Comparison of ENCODE assay signal across 22 cellular contexts in genomic region chr1:209305221-209305954, GRCh38.
"Had no signal": no experiment of that assay in that cellular context is flagged by ENCODE, and none has a peak within 500 bp of the region (broad histone marks: within the 10 kb centered on the region; RNA-seq: fewer than 3 reads in every experiment).

No MANE protein-coding gene starts in this region.

- H3K4me3 ChIP-seq: colonic mucosa, heart left ventricle, mucosa of descending colon, psoas muscle, right lobe of liver, spleen, tibial artery, upper lobe of left lung, vagina had no signal

- H3K4me1 ChIP-seq: colonic mucosa, heart left ventricle, parathyroid adenoma, psoas muscle, right lobe of liver, spleen, tibial artery, upper lobe of left lung, vagina had no signal

- H3K36me3 Mint-ChIP-seq: natural killer cell; stimulated activated memory B cell treated with anti-CD40 and anti-IgM and Interleukin-4, amounts not matched to agents 10 μg/mL and 1 μg/mL and 100 μg/mL, for 72 hours had no signal

- H3K4me1 Mint-ChIP-seq: stimulated activated memory B cell treated with anti-CD40 and anti-IgM and Interleukin-4, amounts not matched to agents 10 μg/mL and 1 μg/mL and 100 μg/mL, for 72 hours had no signal

- H2AFZ ChIP-seq: parathyroid adenoma had no signal

- ATAC-seq: heart left ventricle; left lobe of liver; mucosa of descending colon; natural killer cell; psoas muscle; right lobe of liver; stimulated activated memory B cell treated with anti-CD40 and anti-IgM and Interleukin-4, amounts not matched to agents 10 μg/mL and 1 μg/mL and 100 μg/mL, for 72 hours had no signal

- H3K9ac ChIP-seq: parathyroid adenoma had no signal

- H3K9me3 ChIP-seq: colonic mucosa, heart left ventricle, mucosa of descending colon, psoas muscle, right lobe of liver, spleen, tibial artery, upper lobe of left lung, vagina had no signal

- H3K4me3 Mint-ChIP-seq: natural killer cell; stimulated activated memory B cell treated with anti-CD40 and anti-IgM and Interleukin-4, amounts not matched to agents 10 μg/mL and 1 μg/mL and 100 μg/mL, for 72 hours; stimulated activated naive CD8-positive, alpha-beta T cell treated with anti-CD3 and anti-CD28 coated beads, Interleukin-15, Interleukin-2, amounts not matched to agents 100 ng/mL and 50 ng/mL, for 24 hours had no signal

- H3K9me3 Mint-ChIP-seq: stimulated activated memory B cell treated with anti-CD40 and anti-IgM and Interleukin-4, amounts not matched to agents 10 μg/mL and 1 μg/mL and 100 μg/mL, for 72 hours; stimulated activated naive CD8-positive, alpha-beta T cell treated with anti-CD3 and anti-CD28 coated beads, Interleukin-15, Interleukin-2, amounts not matched to agents 100 ng/mL and 50 ng/mL, for 24 hours had no signal

- H3K27ac ChIP-seq: colonic mucosa, heart left ventricle, parathyroid adenoma, psoas muscle, right lobe of liver, spleen, tibial artery, upper lobe of left lung, vagina had no signal

- H3K27ac Mint-ChIP-seq: natural killer cell; stimulated activated memory B cell treated with anti-CD40 and anti-IgM and Interleukin-4, amounts not matched to agents 10 μg/mL and 1 μg/mL and 100 μg/mL, for 72 hours; stimulated activated naive CD8-positive, alpha-beta T cell treated with anti-CD3 and anti-CD28 coated beads, Interleukin-15, Interleukin-2, amounts not matched to agents 100 ng/mL and 50 ng/mL, for 24 hours had no signal

- DNase-seq: colonic mucosa; effector CD4-positive, alpha-beta T cell; heart left ventricle; hippocampal formation; islet precursor cell; mammary epithelial cell; mucosa of descending colon; natural killer cell; psoas muscle; retina; right lobe of liver; spleen; stimulated activated CD4-positive, alpha-beta T cell treated with anti-CD3 and anti-CD28 coated beads, Interleukin-15, amount 100 ng/mL, for 24 hours; stimulated activated CD4-positive, alpha-beta T cell treated with anti-CD3 and anti-CD28 coated beads, Interleukin-1b, Interleukin-23, amount 100 ng/mL, for 48 hours; stimulated activated CD4-positive, alpha-beta T cell treated with anti-CD3 and anti-CD28 coated beads, Interleukin-4, amount 100 ng/mL, for 24 hours; tibial artery; upper lobe of left lung had no signal

- H3K79me2 ChIP-seq: parathyroid adenoma had no signal

- H3K27me3 ChIP-seq: colonic mucosa, right lobe of liver, tibial artery, upper lobe of left lung, vagina had no signal

- H3K36me3 ChIP-seq: colonic mucosa, heart left ventricle, right lobe of liver, spleen, tibial artery, upper lobe of left lung, vagina had no signal
